ENCODE assay signal across 1 cellular context in the genomic region with DNA sequence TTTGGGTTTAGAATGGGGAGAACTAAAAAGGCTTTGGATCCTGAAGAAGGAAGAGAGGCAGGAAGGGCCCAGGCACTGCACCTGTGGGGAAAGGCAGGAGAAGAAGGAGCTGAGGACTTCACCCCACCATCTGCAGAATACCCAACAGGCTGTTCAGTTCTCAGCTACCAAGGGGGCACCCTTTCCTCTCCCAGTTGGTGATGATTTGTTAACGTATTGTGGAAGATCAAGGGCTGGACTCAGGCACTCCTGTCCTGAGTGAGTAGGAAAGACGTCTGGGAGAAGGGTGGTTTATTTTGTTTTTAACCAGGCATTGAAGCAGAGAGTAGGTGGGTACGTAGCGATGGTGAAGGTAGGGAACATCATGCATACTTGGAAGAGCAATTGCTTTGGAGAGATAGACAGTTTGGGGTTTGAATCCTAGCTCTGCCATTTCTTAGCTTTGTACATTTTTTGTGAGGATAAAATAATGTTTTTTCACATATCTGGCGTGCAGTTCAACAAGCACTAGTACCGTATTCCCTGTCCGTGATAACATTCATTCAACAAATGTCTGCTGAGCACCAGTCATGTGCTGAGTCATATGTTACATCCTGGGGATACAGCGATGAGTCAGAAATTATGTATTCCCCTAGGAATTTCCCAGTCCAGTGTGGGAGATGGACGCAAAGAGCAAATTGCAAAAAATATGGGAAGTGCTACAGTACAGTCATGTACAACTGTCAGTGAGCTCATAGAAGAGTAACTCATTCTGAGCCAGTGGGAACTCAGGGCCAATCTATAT.
A peak's percentile ranks its signal among the peaks of the same experiment; 100 is the strongest.
TF ChIP-seq lines count a peak whose summit lies in the region.

No MANE protein-coding gene starts in this region.

TF ChIP-seq in HCT116, 20 proteins besides CTCF, POLR2A, EP300 and RAD21 (continued from another document):
- TF ChIP-seq CBX3 (IDR thresholded peaks at IDR 0.05; ENCODE audit: low read depth) (peak; percentile 70), SRF (IDR thresholded peaks at IDR 0.05; ENCODE audit: low read depth) (peak; percentile 68; the same call in 1 of the 2 replicates), ZNF274 (IDR thresholded peaks at IDR 0.05; ENCODE audit: low read depth, low read length) (no peak), FOSL1 (IDR thresholded peaks at IDR 0.05; ENCODE audit: low read depth) (peak; percentile 99), TCF7L2 (IDR thresholded peaks at IDR 0.05; ENCODE audit: borderline replicate concordance, extremely low read depth, insufficient read depth, insufficient read length) (no peak)
- TF ChIP-seq, protein P1, sequence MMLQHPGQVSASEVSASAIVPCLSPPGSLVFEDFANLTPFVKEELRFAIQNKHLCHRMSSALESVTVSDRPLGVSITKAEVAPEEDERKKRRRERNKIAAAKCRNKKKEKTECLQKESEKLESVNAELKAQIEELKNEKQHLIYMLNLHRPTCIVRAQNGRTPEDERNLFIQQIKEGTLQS (IDR thresholded peaks at IDR 0.05): peak; percentile 80; the same call in 1 of the 2 replicates
